Comparison of ENCODE assay signal across 7 cellular contexts in the genomic region with DNA sequence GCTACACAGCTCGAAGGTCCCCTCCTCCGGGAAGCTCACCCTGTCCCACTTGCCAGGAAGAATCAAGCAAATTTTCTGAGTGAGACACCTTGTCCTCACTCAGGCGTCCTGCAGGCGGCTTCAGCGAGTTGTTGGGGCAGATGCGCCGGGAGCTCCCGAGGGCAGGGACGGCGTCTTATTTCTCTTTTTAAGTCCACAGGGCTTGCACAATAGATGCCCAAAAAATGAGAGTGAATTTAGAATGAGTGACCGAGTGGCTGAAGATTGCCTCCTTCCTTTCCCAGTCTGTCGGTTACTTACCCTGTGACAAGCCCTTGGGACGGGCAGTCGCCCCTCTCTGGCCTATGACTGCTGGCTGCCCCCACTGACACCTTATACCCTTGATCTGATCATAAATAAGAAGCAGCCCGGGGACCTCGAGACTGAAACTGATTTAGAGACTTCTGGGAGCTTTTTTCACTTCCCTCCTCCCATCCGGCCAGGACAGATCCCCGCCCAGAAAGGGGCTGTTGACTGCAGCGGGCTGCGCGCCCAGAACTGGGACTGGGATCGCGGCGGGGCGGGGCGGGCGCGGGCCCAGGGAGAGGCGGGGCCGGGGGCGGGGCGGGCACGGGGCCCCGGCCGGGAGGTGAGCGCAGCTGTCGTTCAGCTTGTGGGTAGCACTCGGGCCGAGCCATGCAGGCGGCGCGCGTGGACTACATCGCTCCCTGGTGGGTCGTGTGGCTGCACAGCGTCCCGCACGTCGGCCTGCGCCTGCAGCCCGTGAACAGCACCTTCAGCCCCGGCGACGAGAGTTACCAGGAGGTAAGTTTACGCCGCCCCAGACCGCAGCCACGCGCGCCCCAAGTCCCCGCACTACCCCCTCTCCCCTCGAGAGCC. TPM values are rescaled to one million over a fixed set of nuclear protein-coding genes. Genes with fewer than 3 reads are reported as not detected.
DNase-seq lines count a peak whose midpoint lies in the region; ATAC-seq and TF ChIP-seq lines count a peak whose summit lies in the region.

A gene with protein sequence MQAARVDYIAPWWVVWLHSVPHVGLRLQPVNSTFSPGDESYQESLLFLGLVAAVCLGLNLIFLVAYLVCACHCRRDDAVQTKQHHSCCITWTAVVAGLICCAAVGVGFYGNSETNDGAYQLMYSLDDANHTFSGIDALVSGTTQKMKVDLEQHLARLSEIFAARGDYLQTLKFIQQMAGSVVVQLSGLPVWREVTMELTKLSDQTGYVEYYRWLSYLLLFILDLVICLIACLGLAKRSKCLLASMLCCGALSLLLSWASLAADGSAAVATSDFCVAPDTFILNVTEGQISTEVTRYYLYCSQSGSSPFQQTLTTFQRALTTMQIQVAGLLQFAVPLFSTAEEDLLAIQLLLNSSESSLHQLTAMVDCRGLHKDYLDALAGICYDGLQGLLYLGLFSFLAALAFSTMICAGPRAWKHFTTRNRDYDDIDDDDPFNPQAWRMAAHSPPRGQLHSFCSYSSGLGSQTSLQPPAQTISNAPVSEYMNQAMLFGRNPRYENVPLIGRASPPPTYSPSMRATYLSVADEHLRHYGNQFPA (plus strand): TSS at position 659 of the 879 bp plus-strand sequence. CDS start 17 bp downstream, at position 676.

- peaks cover 28% of the 10 kb centered on the region for H3K4me1 ChIP-seq in iPS-18a (ENCODE audit: control insufficient read depth, low read depth, low read length)
- peaks cover 32% of the 10 kb centered on the region for H3K4me1 ChIP-seq in skeletal muscle satellite cell (ENCODE audit: control insufficient read depth, insufficient read depth, low read length)

- DNase-seq in NCI-H2107 treated with DMSO at 0.1 percent for 48 hours (lab: John Stamatoyannopoulos, UW; ENCODE audit: unreplicated experiment), result peak; percentile 72
- peak; percentile 77 for DNase-seq in UCSD-AML1 (lab: John Stamatoyannopoulos, UW; ENCODE audit: unreplicated experiment)

- H3K36me3 Mint-ChIP-seq in brain, result peaks cover 24% of the 10 kb centered on the region

- peak; percentile 67 for ATAC-seq in GM18511 (IDR thresholded peaks at IDR 0.05; ENCODE audit: unreplicated experiment)
- peak; percentile 52 for ATAC-seq in HG02973 (IDR thresholded peaks at IDR 0.05; ENCODE audit: unreplicated experiment)

- H3K27ac ChIP-seq in iPS-18a (ENCODE audit: low read length), result no peak within 1 kb of the TSS

- no peaks in the 10 kb centered on the region for H3K9me3 ChIP-seq in iPS-18a (ENCODE audit: control insufficient read depth, low read depth, low read length)
- H3K9me3 ChIP-seq in skeletal muscle satellite cell (replicated peaks; ENCODE audit: low read length), result no peaks in the 10 kb centered on the region

- peaks cover 36% of the 10 kb centered on the region for H3K27me3 ChIP-seq in iPS-18a (ENCODE audit: control insufficient read depth, insufficient read depth, low read length)
- peaks cover 24% of the 10 kb centered on the region for H3K27me3 ChIP-seq in skeletal muscle satellite cell (ENCODE audit: control insufficient read depth, insufficient read depth, low read length)

- peaks cover 0 to 3% (median 0%) of the 10 kb centered on the region in 5 experiments for H3K9me3 Mint-ChIP-seq in brain

- H3K27ac Mint-ChIP-seq in brain, result peak within 1 kb of the TSS; percentile 90 to 96 (median 94)

- H3K27me3 Mint-ChIP-seq in brain, result peaks cover 14% of the 10 kb centered on the region

- H3K9ac ChIP-seq in iPS-18a (ENCODE audit: low read length) (peak within 1 kb of the TSS; percentile 13), skeletal muscle satellite cell (ENCODE audit: low read depth, low read length) (peak within 1 kb of the TSS; percentile 77)

- H3K36me3 ChIP-seq in iPS-18a (ENCODE audit: control insufficient read depth, low read depth, low read length), result peaks cover 22% of the 10 kb centered on the region
- peaks cover 31% of the 10 kb centered on the region for H3K36me3 ChIP-seq in skeletal muscle satellite cell (ENCODE audit: insufficient read depth, low read length)

- peak within 1 kb of the TSS; percentile 71 for H3K4me3 ChIP-seq in iPS-18a (ENCODE audit: low read length)
- H3K4me3 ChIP-seq in skeletal muscle satellite cell (ENCODE audit: low read length), result peak within 1 kb of the TSS; percentile 76

- H3K4me3 Mint-ChIP-seq in brain, result peak within 1 kb of the TSS; percentile 84 to 88 (median 86)

- peak within 1 kb of the TSS; percentile 91 for H3K4me2 ChIP-seq in skeletal muscle satellite cell (ENCODE audit: low read length)

- peaks cover 92% of the 10 kb centered on the region for H3K4me1 Mint-ChIP-seq in brain

- peak; percentile 29 to 34 for TF ChIP-seq CTCF in brain (conservative IDR thresholded peaks at IDR 0.05)

RNA-seq across cellular contexts. Expression of the gene that starts here (rescaled TPM):
- polyA plus RNA-seq in brain (ENCODE audit: insufficient read depth, low read depth, low replicate concordance), result 91.1 TPM
- total RNA-seq in skeletal muscle satellite cell (2012; rRNA removed), result 1.7 and 2.0 TPM in 2 replicates
